8 cellular contexts compared by ENCODE assay signal in genomic region chrX:149940015-149940716, GRCh38. TPM values are rescaled to one million over a fixed set of nuclear protein-coding genes. Genes with fewer than 3 reads are reported as not detected.
DNase-seq lines count a peak whose midpoint lies in the region; ATAC-seq and TF ChIP-seq lines count a peak whose summit lies in the region.

No MANE protein-coding gene starts in this region.

- no peaks in the 10 kb centered on the region for H3K36me3 ChIP-seq in CD4-positive, alpha-beta memory T cell (ENCODE audit: insufficient read depth, low read length)
- no peaks in the 10 kb centered on the region for H3K36me3 ChIP-seq in right lobe of liver

- CTCF ChIA-PET in CD4-positive, alpha-beta memory T cell (lab: Charles Lee; ENCODE audit: partially characterized antibody), result interaction anchor here (0.8 to 4.1 kb wide), 13 partner anchors 10 to 752 kb away, joined by 3 to 30 read pairs (median 4); partner anchors contain the start of genes EOLA1, IDS, MTM1 and MTMR1

- POLR2A ChIA-PET in CD4-positive, alpha-beta memory T cell (lab: Charles Lee; ENCODE audit: partially characterized antibody), result interaction anchor here (0.7 to 3.9 kb wide), 11 partner anchors 27 to 1456 kb away, joined by 3 to 83 read pairs (median 5); partner anchors contain the start of genes EOLA1, IDS, MAMLD1 and MTM1

- peak overlapping the region; percentile 83 to 92 (median 90) for H3K4me3 Mint-ChIP-seq in CD4-positive, alpha-beta memory T cell

- H3K4me1 ChIP-seq in CD4-positive, alpha-beta memory T cell (ENCODE audit: insufficient read depth, low read length), result peaks cover 11% of the 10 kb centered on the region
- no peaks in the 10 kb centered on the region for H3K4me1 ChIP-seq in right lobe of liver

- peak overlapping the region; percentile 68 for H3K27ac ChIP-seq in CD4-positive, alpha-beta memory T cell (ENCODE audit: low read depth, low read length)
- H3K27ac ChIP-seq in right lobe of liver, result peak overlapping the region; percentile 58 to 73 (median 63)

- H3K4me1 Mint-ChIP-seq in CD4-positive, alpha-beta memory T cell, result peaks cover 3 to 16% (median 8%) of the 10 kb centered on the region in 4 donors

- peak overlapping the region; percentile 52 to 68 for H3K4me3 ChIP-seq in CD4-positive, alpha-beta memory T cell (ENCODE audit: low read length in 2 of 2)
- H3K4me3 ChIP-seq in right lobe of liver, result peak overlapping the region; percentile 38 to 53 (median 52)

- no peaks in the 10 kb centered on the region for H3K27me3 ChIP-seq in CD4-positive, alpha-beta memory T cell (ENCODE audit: insufficient read depth, low read length)
- no peaks in the 10 kb centered on the region for H3K27me3 ChIP-seq in right lobe of liver

- ATAC-seq in GM19397 (IDR thresholded peaks at IDR 0.05; ENCODE audit: unreplicated experiment) (peak; percentile 37), HG03565 (IDR thresholded peaks at IDR 0.05; ENCODE audit: unreplicated experiment) (peak; percentile 39), right lobe of liver (peak; percentile 64 to 75 (median 68))

- H3K27ac Mint-ChIP-seq in CD4-positive, alpha-beta memory T cell, result peak overlapping the region; percentile 92 to 97 (median 95)

- peak in 2 of 4 donors; percentile 44 for TF ChIP-seq CTCF in right lobe of liver (IDR thresholded peaks at IDR 0.05)

- no peaks in the 10 kb centered on the region for H3K9me3 ChIP-seq in CD4-positive, alpha-beta memory T cell (ENCODE audit: control insufficient read depth in 1 of 2, low read length in 2 of 2)
- no peaks in the 10 kb centered on the region for H3K9me3 ChIP-seq in right lobe of liver

- TF ChIP-seq POLR2A in right lobe of liver (IDR thresholded peaks at IDR 0.05), result peak; percentile 70

- peaks cover 0 to 3% of the 10 kb centered on the region in 2 donors for H3K36me3 Mint-ChIP-seq in CD4-positive, alpha-beta memory T cell

- intact Hi-C loops in CD4-positive, alpha-beta memory T cell (cut with micrococcal nuclease), result loop anchor here (2.0 kb wide), 1 partner anchor 23 kb away; no protein-coding TSS in a partner anchor
- intact Hi-C loops in right lobe of liver (cut with DNase I), result no loop called here

- WGBS in right lobe of liver (ENCODE audit: insufficient coverage, low coverage, low lambda C conversion rate, missing lambda C conversion rate), result 26% methylated on average over 27 of the region's 27 CpGs

- no peaks in the 10 kb centered on the region for H3K27me3 Mint-ChIP-seq in CD4-positive, alpha-beta memory T cell

- peak; percentile 89 to 97 (median 93) for DNase-seq in CD4-positive, alpha-beta memory T cell
- DNase-seq in NCI-H748 treated with DMSO at 0.1 percent for 48 hours (lab: John Stamatoyannopoulos, UW), result peak; percentile 86
- DNase-seq in activated CD4-positive, alpha-beta T cell treated with anti-CD3 and anti-CD28 coated beads, Interleukin-2, amount 50 U/mL, for 48 hours, result peak; percentile 94 to 95
- peak; percentile 86 to 96 for DNase-seq in dermis microvascular lymphatic vessel endothelial cell (ENCODE audit: low read depth in 2 of 2)
- DNase-seq in right lobe of liver, result peak; percentile 94 to 97 (median 96)
- DNase-seq in stimulated activated CD4-positive, alpha-beta T cell treated with anti-CD3 and anti-CD28 coated beads, Interleukin-4, amount 100 ng/mL, for 24 hours, result peak; percentile 90

- peaks cover 0 to 2% (median 0%) of the 10 kb centered on the region in 8 donors for H3K9me3 Mint-ChIP-seq in CD4-positive, alpha-beta memory T cell

RNA-seq across cellular contexts. Expression of gene EOLA2, which starts 1.9 kb away (rescaled TPM):
- 10 to 100 TPM; 38.1 to 41.1 TPM for total RNA-seq in CD4-positive, alpha-beta memory T cell
- polyA plus RNA-seq in CD4-positive, alpha-beta memory T cell, result 10 to 100 TPM; 22.3 to 38.8 TPM
- 11.7 and 17.1 TPM in 2 replicates for total RNA-seq in dermis microvascular lymphatic vessel endothelial cell
- 10 to 100 TPM; 13.8 to 26.9 (median 16.7) TPM for total RNA-seq in right lobe of liver

RNA-seq across cellular contexts. Expression of gene HSFX4, which starts 10.8 kb away (rescaled TPM):
- not detected for total RNA-seq in CD4-positive, alpha-beta memory T cell
- not detected for polyA plus RNA-seq in CD4-positive, alpha-beta memory T cell
- not detected in 2 replicates for total RNA-seq in dermis microvascular lymphatic vessel endothelial cell
- total RNA-seq in right lobe of liver, result not detected

RNA-seq across cellular contexts. Expression of gene MAGEA8, which starts 59.2 kb away (rescaled TPM):
- total RNA-seq in CD4-positive, alpha-beta memory T cell, result not detected
- polyA plus RNA-seq in CD4-positive, alpha-beta memory T cell, result not detected
- not detected in 2 replicates for total RNA-seq in dermis microvascular lymphatic vessel endothelial cell
- not detected for total RNA-seq in right lobe of liver

Comparison
In these comparisons a context has a peak if more than half of its experiments do, and no peak if none do; other contexts are left out.
1. Peak in every context shown above with its lines: DNase-seq, ATAC-seq, H3K4me3 ChIP-seq and H3K27ac ChIP-seq.